Comparison of ENCODE assay signal across 9 cellular contexts in genomic region chr9:2732492-2732891, GRCh38. TPM values are rescaled to one million over a fixed set of nuclear protein-coding genes. Genes with fewer than 3 reads are reported as not detected.
"Had no signal": no experiment of that assay in that cellular context is flagged by ENCODE, and none has a peak within 500 bp of the region (broad histone marks: within the 10 kb centered on the region; RNA-seq: fewer than 3 reads in every experiment).

No MANE protein-coding gene starts in this region.

- H3K4me3 ChIP-seq: GM23248, HAP-1 had no signal

- H3K9me3 ChIP-seq: HAP-1 had no signal

- H3K27ac ChIP-seq: GM23248 had no signal

- H3K36me3 ChIP-seq: HAP-1 had no signal

- DNase-seq: GM23248, GOT3, H7, HFFc6, IMR-90 had no signal

- H3K4me3 Mint-ChIP-seq: HFFc6 had no signal

- ATAC-seq: HCT116 had no signal

- H3K27ac Mint-ChIP-seq: HFFc6 had no signal

- H3K9me3 Mint-ChIP-seq: HFFc6 had no signal

RNA-seq across cellular contexts. Expression of gene KCNV2, which starts 15.2 kb away (rescaled TPM):
- total RNA-seq: GM23248, H4, HFFc6, HT-29, IMR-90 had no signal
- polyA plus RNA-seq: GM23248, IMR-90 had no signal
